In the genomic region with DNA sequence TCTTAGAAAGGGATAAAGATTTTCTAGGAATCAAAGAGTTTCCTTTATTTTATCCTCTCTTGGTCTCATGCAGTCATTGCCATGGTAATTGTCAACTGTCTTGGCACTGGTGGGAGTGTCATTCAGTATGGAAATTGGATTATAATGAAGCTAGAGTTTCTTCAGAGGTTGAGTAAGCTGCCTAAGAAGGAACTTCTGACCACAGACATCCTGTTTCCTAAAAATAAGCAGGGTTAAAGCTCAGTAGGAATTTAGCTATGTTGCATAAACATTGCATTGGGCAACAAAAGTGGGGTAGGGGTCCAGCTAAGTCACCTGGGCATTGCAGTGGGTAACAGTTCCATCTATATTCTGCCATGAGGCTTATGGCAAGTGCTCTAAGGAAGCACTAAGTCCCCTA, we compare ENCODE assay signal across 1 cellular context.
TF ChIP-seq lines count a peak whose summit lies in the region.

No MANE protein-coding gene starts in this region.

TF ChIP-seq in GM23338, 12 proteins besides CTCF, POLR2A, EP300 and RAD21 (continued from another document):
- TF ChIP-seq, protein P1, sequence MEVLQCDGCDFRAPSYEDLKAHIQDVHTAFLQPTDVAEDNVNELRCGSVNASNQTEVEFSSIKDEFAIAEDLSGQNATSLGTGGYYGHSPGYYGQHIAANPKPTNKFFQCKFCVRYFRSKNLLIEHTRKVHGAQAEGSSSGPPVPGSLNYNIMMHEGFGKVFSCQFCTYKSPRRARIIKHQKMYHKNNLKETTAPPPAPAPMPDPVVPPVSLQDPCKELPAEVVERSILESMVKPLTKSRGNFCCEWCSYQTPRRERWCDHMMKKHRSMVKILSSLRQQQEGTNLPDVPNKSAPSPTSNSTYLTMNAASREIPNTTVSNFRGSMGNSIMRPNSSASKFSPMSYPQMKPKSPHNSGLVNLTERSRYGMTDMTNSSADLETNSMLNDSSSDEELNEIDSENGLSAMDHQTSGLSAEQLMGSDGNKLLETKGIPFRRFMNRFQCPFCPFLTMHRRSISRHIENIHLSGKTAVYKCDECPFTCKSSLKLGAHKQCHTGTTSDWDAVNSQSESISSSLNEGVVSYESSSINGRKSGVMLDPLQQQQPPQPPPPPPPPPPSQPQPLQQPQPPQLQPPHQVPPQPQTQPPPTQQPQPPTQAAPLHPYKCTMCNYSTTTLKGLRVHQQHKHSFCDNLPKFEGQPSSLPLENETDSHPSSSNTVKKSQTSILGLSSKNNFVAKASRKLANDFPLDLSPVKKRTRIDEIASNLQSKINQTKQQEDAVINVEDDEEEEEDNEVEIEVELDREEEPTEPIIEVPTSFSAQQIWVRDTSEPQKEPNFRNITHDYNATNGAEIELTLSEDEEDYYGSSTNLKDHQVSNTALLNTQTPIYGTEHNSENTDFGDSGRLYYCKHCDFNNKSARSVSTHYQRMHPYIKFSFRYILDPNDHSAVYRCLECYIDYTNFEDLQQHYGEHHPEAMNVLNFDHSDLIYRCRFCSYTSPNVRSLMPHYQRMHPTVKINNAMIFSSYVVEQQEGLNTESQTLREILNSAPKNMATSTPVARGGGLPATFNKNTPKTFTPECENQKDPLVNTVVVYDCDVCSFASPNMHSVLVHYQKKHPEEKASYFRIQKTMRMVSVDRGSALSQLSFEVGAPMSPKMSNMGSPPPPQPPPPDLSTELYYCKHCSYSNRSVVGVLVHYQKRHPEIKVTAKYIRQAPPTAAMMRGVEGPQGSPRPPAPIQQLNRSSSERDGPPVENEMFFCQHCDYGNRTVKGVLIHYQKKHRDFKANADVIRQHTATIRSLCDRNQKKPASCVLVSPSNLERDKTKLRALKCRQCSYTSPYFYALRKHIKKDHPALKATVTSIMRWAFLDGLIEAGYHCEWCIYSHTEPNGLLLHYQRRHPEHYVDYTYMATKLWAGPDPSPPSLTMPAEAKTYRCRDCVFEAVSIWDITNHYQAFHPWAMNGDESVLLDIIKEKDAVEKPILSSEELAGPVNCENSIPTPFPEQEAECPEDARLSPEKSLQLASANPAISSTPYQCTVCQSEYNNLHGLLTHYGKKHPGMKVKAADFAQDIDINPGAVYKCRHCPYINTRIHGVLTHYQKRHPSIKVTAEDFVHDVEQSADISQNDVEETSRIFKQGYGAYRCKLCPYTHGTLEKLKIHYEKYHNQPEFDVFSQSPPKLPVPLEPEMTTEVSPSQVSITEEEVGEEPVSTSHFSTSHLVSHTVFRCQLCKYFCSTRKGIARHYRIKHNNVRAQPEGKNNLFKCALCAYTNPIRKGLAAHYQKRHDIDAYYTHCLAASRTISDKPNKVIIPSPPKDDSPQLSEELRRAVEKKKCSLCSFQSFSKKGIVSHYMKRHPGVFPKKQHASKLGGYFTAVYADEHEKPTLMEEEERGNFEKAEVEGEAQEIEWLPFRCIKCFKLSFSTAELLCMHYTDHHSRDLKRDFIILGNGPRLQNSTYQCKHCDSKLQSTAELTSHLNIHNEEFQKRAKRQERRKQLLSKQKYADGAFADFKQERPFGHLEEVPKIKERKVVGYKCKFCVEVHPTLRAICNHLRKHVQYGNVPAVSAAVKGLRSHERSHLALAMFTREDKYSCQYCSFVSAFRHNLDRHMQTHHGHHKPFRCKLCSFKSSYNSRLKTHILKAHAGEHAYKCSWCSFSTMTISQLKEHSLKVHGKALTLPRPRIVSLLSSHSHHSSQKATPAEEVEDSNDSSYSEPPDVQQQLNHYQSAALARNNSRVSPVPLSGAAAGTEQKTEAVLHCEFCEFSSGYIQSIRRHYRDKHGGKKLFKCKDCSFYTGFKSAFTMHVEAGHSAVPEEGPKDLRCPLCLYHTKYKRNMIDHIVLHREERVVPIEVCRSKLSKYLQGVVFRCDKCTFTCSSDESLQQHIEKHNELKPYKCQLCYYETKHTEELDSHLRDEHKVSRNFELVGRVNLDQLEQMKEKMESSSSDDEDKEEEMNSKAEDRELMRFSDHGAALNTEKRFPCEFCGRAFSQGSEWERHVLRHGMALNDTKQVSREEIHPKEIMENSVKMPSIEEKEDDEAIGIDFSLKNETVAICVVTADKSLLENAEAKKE (CRISPR knock-in tag; IDR thresholded peaks at IDR 0.05): no peak
- TF ChIP-seq EZH2 (IDR thresholded peaks at IDR 0.05; ENCODE audit: low read depth, unreplicated experiment): no peak
- TF ChIP-seq NANOG (IDR thresholded peaks at IDR 0.05; ENCODE audit: borderline replicate concordance): no peak
- TF ChIP-seq, protein P2, sequence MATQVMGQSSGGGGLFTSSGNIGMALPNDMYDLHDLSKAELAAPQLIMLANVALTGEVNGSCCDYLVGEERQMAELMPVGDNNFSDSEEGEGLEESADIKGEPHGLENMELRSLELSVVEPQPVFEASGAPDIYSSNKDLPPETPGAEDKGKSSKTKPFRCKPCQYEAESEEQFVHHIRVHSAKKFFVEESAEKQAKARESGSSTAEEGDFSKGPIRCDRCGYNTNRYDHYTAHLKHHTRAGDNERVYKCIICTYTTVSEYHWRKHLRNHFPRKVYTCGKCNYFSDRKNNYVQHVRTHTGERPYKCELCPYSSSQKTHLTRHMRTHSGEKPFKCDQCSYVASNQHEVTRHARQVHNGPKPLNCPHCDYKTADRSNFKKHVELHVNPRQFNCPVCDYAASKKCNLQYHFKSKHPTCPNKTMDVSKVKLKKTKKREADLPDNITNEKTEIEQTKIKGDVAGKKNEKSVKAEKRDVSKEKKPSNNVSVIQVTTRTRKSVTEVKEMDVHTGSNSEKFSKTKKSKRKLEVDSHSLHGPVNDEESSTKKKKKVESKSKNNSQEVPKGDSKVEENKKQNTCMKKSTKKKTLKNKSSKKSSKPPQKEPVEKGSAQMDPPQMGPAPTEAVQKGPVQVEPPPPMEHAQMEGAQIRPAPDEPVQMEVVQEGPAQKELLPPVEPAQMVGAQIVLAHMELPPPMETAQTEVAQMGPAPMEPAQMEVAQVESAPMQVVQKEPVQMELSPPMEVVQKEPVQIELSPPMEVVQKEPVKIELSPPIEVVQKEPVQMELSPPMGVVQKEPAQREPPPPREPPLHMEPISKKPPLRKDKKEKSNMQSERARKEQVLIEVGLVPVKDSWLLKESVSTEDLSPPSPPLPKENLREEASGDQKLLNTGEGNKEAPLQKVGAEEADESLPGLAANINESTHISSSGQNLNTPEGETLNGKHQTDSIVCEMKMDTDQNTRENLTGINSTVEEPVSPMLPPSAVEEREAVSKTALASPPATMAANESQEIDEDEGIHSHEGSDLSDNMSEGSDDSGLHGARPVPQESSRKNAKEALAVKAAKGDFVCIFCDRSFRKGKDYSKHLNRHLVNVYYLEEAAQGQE (IDR thresholded peaks at IDR 0.05; ENCODE audit: unreplicated experiment): no peak
- no peak for TF ChIP-seq JUNB (IDR thresholded peaks at IDR 0.05; ENCODE audit: unreplicated experiment)
- no peak for TF ChIP-seq STAT1 (IDR thresholded peaks at IDR 0.05; ENCODE audit: unreplicated experiment)
- TF ChIP-seq EZH2phosphoT487 (IDR thresholded peaks at IDR 0.05; ENCODE audit: unreplicated experiment): no peak
- no peak for TF ChIP-seq ZNF114 (CRISPR knock-in tag; IDR thresholded peaks at IDR 0.05)
- no peak for TF ChIP-seq CREB1 (CRISPR knock-in tag; IDR thresholded peaks at IDR 0.05; ENCODE audit: low read depth)
